Comparison of ENCODE assay signal across 23 cellular contexts in the genomic region with DNA sequence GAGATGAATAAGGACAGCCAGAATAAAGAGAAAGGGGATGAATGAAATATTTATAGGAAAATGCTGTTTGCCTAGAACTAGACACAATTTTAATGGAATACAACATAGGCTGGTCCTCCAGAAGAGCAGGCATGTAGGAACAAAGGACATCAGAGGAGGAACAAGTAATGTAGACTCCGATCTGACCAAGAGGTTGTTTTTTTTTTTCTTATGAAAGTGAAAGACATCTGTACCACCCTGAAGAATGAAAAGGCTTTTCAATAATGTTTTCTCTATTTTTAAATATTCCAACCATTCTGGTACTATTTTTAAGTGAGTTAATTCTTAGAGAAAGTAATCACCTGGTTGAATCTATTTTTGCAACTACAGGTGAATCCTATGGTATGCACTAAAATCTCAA.
"Had no signal": no experiment of that assay in that cellular context is flagged by ENCODE, and none has a peak within 500 bp of the region (broad histone marks: within the 10 kb centered on the region; RNA-seq: fewer than 3 reads in every experiment).

No MANE protein-coding gene starts in this region.

- H3K4me3 ChIP-seq: dorsolateral prefrontal cortex, gastrocnemius medialis, left lung, neural progenitor cell, right lobe of liver, thoracic aorta, tibial nerve, upper lobe of left lung had no signal

- H2AFZ ChIP-seq: neural progenitor cell, parathyroid adenoma had no signal

- H3K9me3 ChIP-seq: gastrocnemius medialis, left lung, right lobe of liver, thoracic aorta, tibial nerve, upper lobe of left lung had no signal

- H3K9me3 Mint-ChIP-seq: nephron, neural progenitor cell had no signal

- H3K36me3 ChIP-seq: gastrocnemius medialis, left lung, neural progenitor cell, right lobe of liver, thoracic aorta, tibial nerve, upper lobe of left lung had no signal

- H3K4me2 ChIP-seq: neural progenitor cell had no signal

- H3K4me1 ChIP-seq: gastrocnemius medialis, left lung, parathyroid adenoma, right lobe of liver, tibial nerve, upper lobe of left lung had no signal

- H3K27ac Mint-ChIP-seq: naive thymus-derived CD4-positive, alpha-beta T cell; nephron; neural progenitor cell; progenitor cell of endocrine pancreas; stimulated activated naive B cell treated with anti-CD40 and anti-IgM and Interleukin-4, amounts not matched to agents 10 μg/mL and 1 μg/mL and 100 μg/mL, for 72 hours; stimulated activated naive CD8-positive, alpha-beta T cell treated with anti-CD3 and anti-CD28 coated beads, Interleukin-15, Interleukin-2, amounts not matched to agents 100 ng/mL and 50 ng/mL, for 24 hours had no signal

- H3K27me3 ChIP-seq: dorsolateral prefrontal cortex, gastrocnemius medialis, left lung, neural progenitor cell, right lobe of liver, tibial nerve, upper lobe of left lung had no signal

- H3K9ac ChIP-seq: neural progenitor cell, parathyroid adenoma had no signal

- DNase-seq: dorsolateral prefrontal cortex; effector CD4-positive, alpha-beta T cell; gastrocnemius medialis; head of caudate nucleus; left cardiac atrium; left lung; mammary epithelial cell; mesendoderm; midbrain; naive thymus-derived CD4-positive, alpha-beta T cell; right lobe of liver; small intestine; stimulated activated CD4-positive, alpha-beta T cell treated with anti-CD3 and anti-CD28 coated beads, Interleukin-15, amount 100 ng/mL, for 24 hours; stimulated activated CD4-positive, alpha-beta T cell treated with anti-CD3 and anti-CD28 coated beads, Interleukin-2, amount 100 ng/mL, for 48 hours; stimulated activated naive B cell treated with anti-CD40 and anti-IgM and Interleukin-4, amounts not matched to agents 10 μg/mL and 1 μg/mL and 100 μg/mL, for 72 hours; upper lobe of left lung had no signal

- H3K27ac ChIP-seq: dorsolateral prefrontal cortex, gastrocnemius medialis, left lung, neural progenitor cell, parathyroid adenoma, right lobe of liver, thoracic aorta, tibial nerve, upper lobe of left lung had no signal

- H3K4me3 Mint-ChIP-seq: naive thymus-derived CD4-positive, alpha-beta T cell; nephron; neural progenitor cell; stimulated activated naive B cell treated with anti-CD40 and anti-IgM and Interleukin-4, amounts not matched to agents 10 μg/mL and 1 μg/mL and 100 μg/mL, for 72 hours; stimulated activated naive CD8-positive, alpha-beta T cell treated with anti-CD3 and anti-CD28 coated beads, Interleukin-15, Interleukin-2, amounts not matched to agents 100 ng/mL and 50 ng/mL, for 24 hours had no signal

- H3K79me2 ChIP-seq: parathyroid adenoma had no signal

- ATAC-seq: gastrocnemius medialis; left cardiac atrium; left lung; naive thymus-derived CD4-positive, alpha-beta T cell; right lobe of liver had no signal

- H3K36me3 Mint-ChIP-seq: naive thymus-derived CD4-positive, alpha-beta T cell; neural progenitor cell; stimulated activated naive B cell treated with anti-CD40 and anti-IgM and Interleukin-4, amounts not matched to agents 10 μg/mL and 1 μg/mL and 100 μg/mL, for 72 hours had no signal

- H3K4me1 Mint-ChIP-seq: naive thymus-derived CD4-positive, alpha-beta T cell; nephron; stimulated activated naive B cell treated with anti-CD40 and anti-IgM and Interleukin-4, amounts not matched to agents 10 μg/mL and 1 μg/mL and 100 μg/mL, for 72 hours had no signal

- H3K27me3 Mint-ChIP-seq: progenitor cell of endocrine pancreas; stimulated activated naive B cell treated with anti-CD40 and anti-IgM and Interleukin-4, amounts not matched to agents 10 μg/mL and 1 μg/mL and 100 μg/mL, for 72 hours; stimulated activated naive CD8-positive, alpha-beta T cell treated with anti-CD3 and anti-CD28 coated beads, Interleukin-15, Interleukin-2, amounts not matched to agents 100 ng/mL and 50 ng/mL, for 24 hours had no signal
